In the genomic region with DNA sequence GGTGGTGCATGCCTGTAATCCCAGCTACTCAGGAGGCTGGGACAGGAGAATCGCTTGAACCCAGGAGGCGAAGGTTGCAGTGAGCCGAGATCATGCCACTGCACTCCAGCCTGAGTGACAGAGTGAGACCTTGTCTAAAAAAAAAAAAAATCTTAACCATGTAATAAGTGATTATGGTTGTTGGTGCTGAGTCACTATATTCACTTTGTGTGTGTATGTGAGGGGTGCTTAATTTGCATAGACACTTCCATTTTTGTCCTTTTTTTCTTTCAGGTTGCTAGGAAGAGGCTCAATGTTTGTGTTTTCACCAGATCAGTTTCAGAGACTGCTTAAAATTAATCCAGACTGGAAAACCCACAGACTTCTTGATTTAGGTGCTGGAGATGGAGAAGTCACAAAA, we compare ENCODE assay signal across 7 cellular contexts. TPM values are rescaled to one million over a fixed set of nuclear protein-coding genes. Genes with fewer than 3 reads are reported as not detected.
"Had no signal": no experiment of that assay in that cellular context is flagged by ENCODE, and none has a peak within 500 bp of the region (broad histone marks: within the 10 kb centered on the region; RNA-seq: fewer than 3 reads in every experiment).

No MANE protein-coding gene starts in this region.

RNA-seq across cellular contexts. Expression of a gene that starts 34.8 kb away (rescaled TPM):
- total RNA-seq: activated T-cell treated with anti-CD3 and anti-CD28 coated beads, Interleukin-2, amount 50 U/mL, for 4 hours; astrocyte; dermis blood vessel endothelial cell; fibroblast of lung; neural crest cell had no signal

RNA-seq across cellular contexts. Expression of a gene that starts 46.2 kb away (rescaled TPM):
- total RNA-seq: activated T-cell treated with anti-CD3 and anti-CD28 coated beads, Interleukin-2, amount 50 U/mL, for 4 hours; dermis blood vessel endothelial cell; lower leg skin; vagina had no signal
